ENCODE assay signal across 14 cellular contexts in genomic region chr2:157784823-157785175, GRCh38.
DNase-seq lines count a peak whose midpoint lies in the region; ATAC-seq and TF ChIP-seq lines count a peak whose summit lies in the region.
"Had no signal": no experiment of that assay in that cellular context is flagged by ENCODE, and none has a peak within 500 bp of the region (broad histone marks: within the 10 kb centered on the region; RNA-seq: fewer than 3 reads in every experiment).

No MANE protein-coding gene starts in this region.

- peak overlapping the region in 1 of 2 donors; percentile 66 for H3K9ac ChIP-seq in mucosa of rectum (ENCODE audit: low read depth in 1 of 2, low read length in 2 of 2)

- DNase-seq in left ventricle myocardium inferior (no peak), Right ventricle myocardium superior (no peak), chondrocyte (ENCODE audit: low spot score) (no peak), aorta (no peak), NCI-H524 (lab: John Stamatoyannopoulos, UW) (no peak), activated gamma-delta T cell treated with Interleukin-2 at 50 U/mL for 16 hours (no peak)
- DNase-seq in activated CD8-positive, alpha-beta T cell treated with anti-CD3 and anti-CD28 coated beads for 36 hours = no peak
- DNase-seq: activated CD4-positive, alpha-beta T cell treated with anti-CD3 and anti-CD28 coated beads, Interleukin-2, amount 50 U/mL, for 4 hours; NCI-H510A had no signal

- H3K27me3 ChIP-seq in left ventricle myocardium inferior (ENCODE audit: low read depth) = no peaks in the 10 kb centered on the region
- no peaks in the 10 kb centered on the region for H3K27me3 ChIP-seq in mucosa of rectum (ENCODE audit: control insufficient read depth in 2 of 2, insufficient read depth in 2 of 2, low read length in 2 of 2)
- no peaks in the 10 kb centered on the region for H3K27me3 ChIP-seq in aorta (ENCODE audit: control insufficient read depth in 1 of 2, insufficient read depth in 2 of 2, low read length in 1 of 2)
- H3K27me3 ChIP-seq: MG63, vagina had no signal

- H3K36me3 ChIP-seq in left ventricle myocardium inferior (peaks cover 7% of the 10 kb centered on the region), mucosa of rectum (ENCODE audit: control insufficient read depth in 2 of 2, insufficient read depth in 2 of 2, low read length in 2 of 2) (peaks cover 2% of the 10 kb centered on the region in 2 donors), aorta (ENCODE audit: control insufficient read depth in 1 of 2, insufficient read depth in 2 of 2, low read length in 1 of 2) (peaks cover 0 to 2% of the 10 kb centered on the region in 2 donors)
- H3K36me3 ChIP-seq: MG63, vagina had no signal

- CTCF ChIA-PET in activated CD8-positive, alpha-beta T cell treated with anti-CD3 and anti-CD28 coated beads for 36 hours (lab: Charles Lee) = interaction anchor here (1.2 kb wide), 1 partner anchor 226 kb away, joined by 3 read pairs; no protein-coding TSS in a partner anchor

- peak overlapping the region; percentile 53 for H3K4me3 Mint-ChIP-seq in chondrocyte (ENCODE audit: unreplicated experiment)
- H3K4me3 Mint-ChIP-seq in activated CD8-positive, alpha-beta T cell treated with anti-CD3 and anti-CD28 coated beads for 36 hours = no peak overlapping the region
- H3K4me3 Mint-ChIP-seq: B cell had no signal

- no peaks in the 10 kb centered on the region for H3K9me3 Mint-ChIP-seq in chondrocyte (ENCODE audit: low read depth)
- no peaks in the 10 kb centered on the region for H3K9me3 Mint-ChIP-seq in activated CD8-positive, alpha-beta T cell treated with anti-CD3 and anti-CD28 coated beads for 36 hours
- H3K9me3 Mint-ChIP-seq: activated naive CD4-positive, alpha-beta T cell treated with anti-CD3 and anti-CD28 coated beads, Interleukin-2, amount 50 U/mL, for 72 hours had no signal

- H3K4me3 ChIP-seq in left ventricle myocardium inferior (peak overlapping the region; percentile 45), mucosa of rectum (ENCODE audit: low read length in 2 of 2) (peak overlapping the region; percentile 42 to 64), aorta (ENCODE audit: low read length in 2 of 2) (peak overlapping the region in 1 of 2 donors; percentile 22)
- H3K4me3 ChIP-seq: MG63, vagina had no signal

- WGBS in aorta, 2 donors = 11 to 17% methylated on average over 5 of the region's 5 CpGs

- H3K27ac ChIP-seq in left ventricle myocardium inferior (replicated peaks) (peak overlapping the region; percentile 84), mucosa of rectum (ENCODE audit: low read depth in 2 of 2, low read length in 2 of 2) (peak overlapping the region; percentile 67 to 82), aorta (ENCODE audit: low read depth in 1 of 2, low read length in 2 of 2) (peak overlapping the region; percentile 69 to 74)
- H3K27ac ChIP-seq: vagina had no signal

- no peaks in the 10 kb centered on the region for H3K27me3 Mint-ChIP-seq in chondrocyte (ENCODE audit: low read depth)
- H3K27me3 Mint-ChIP-seq in activated CD8-positive, alpha-beta T cell treated with anti-CD3 and anti-CD28 coated beads for 36 hours = no peaks in the 10 kb centered on the region
- H3K27me3 Mint-ChIP-seq: B cell had no signal

- peaks cover 85% of the 10 kb centered on the region for H3K4me1 ChIP-seq in left ventricle myocardium inferior
- H3K4me1 ChIP-seq in mucosa of rectum (ENCODE audit: control insufficient read depth in 2 of 2, insufficient read depth in 2 of 2, low read length in 2 of 2) = peaks cover 24 to 33% of the 10 kb centered on the region in 2 donors
- H3K4me1 ChIP-seq in aorta (ENCODE audit: control insufficient read depth in 1 of 2, insufficient read depth in 2 of 2, low read length in 2 of 2) = peaks cover 15 to 33% of the 10 kb centered on the region in 2 donors

- POLR2A ChIA-PET in activated CD8-positive, alpha-beta T cell treated with anti-CD3 and anti-CD28 coated beads for 36 hours (lab: Charles Lee) = no interaction called here

- TF ChIP-seq CTCF in left ventricle myocardium inferior (IDR thresholded peaks at IDR 0.05; ENCODE audit: borderline replicate concordance) (no peak), chondrocyte (IDR thresholded peaks at IDR 0.05) (peak; percentile 41)
- no peak for TF ChIP-seq CTCF in activated CD8-positive, alpha-beta T cell treated with anti-CD3 and anti-CD28 coated beads for 36 hours (IDR thresholded peaks at IDR 0.05)

- H3K27ac Mint-ChIP-seq in chondrocyte (ENCODE audit: unreplicated experiment) = peak overlapping the region; percentile 93
- H3K27ac Mint-ChIP-seq in activated CD8-positive, alpha-beta T cell treated with anti-CD3 and anti-CD28 coated beads for 36 hours = no peak overlapping the region
- H3K27ac Mint-ChIP-seq: B cell had no signal

- no peaks in the 10 kb centered on the region for H3K9me3 ChIP-seq in left ventricle myocardium inferior (replicated peaks)
- no peaks in the 10 kb centered on the region for H3K9me3 ChIP-seq in mucosa of rectum (ENCODE audit: control insufficient read depth in 2 of 2, low read length in 2 of 2)
- H3K9me3 ChIP-seq in aorta (ENCODE audit: control insufficient read depth, low read length) = no peaks in the 10 kb centered on the region
- H3K9me3 ChIP-seq: MG63, vagina had no signal

- no peak for ATAC-seq in Right ventricle myocardium superior (ENCODE audit: poor library complexity)
- ATAC-seq in aorta (ENCODE audit: low FRiP score) = no peak
- ATAC-seq in activated CD8-positive, alpha-beta T cell treated with anti-CD3 and anti-CD28 coated beads for 36 hours = no peak

- peaks cover 90% of the 10 kb centered on the region for H3K4me1 Mint-ChIP-seq in chondrocyte (ENCODE audit: low read depth)
- peaks cover 44% of the 10 kb centered on the region for H3K4me1 Mint-ChIP-seq in activated CD8-positive, alpha-beta T cell treated with anti-CD3 and anti-CD28 coated beads for 36 hours (ENCODE audit: low read depth)
- H3K4me1 Mint-ChIP-seq: B cell had no signal

- H3K36me3 Mint-ChIP-seq in chondrocyte (ENCODE audit: low read depth) = peaks cover 9% of the 10 kb centered on the region
- H3K36me3 Mint-ChIP-seq in activated CD8-positive, alpha-beta T cell treated with anti-CD3 and anti-CD28 coated beads for 36 hours (ENCODE audit: low read depth) = peaks cover 1% of the 10 kb centered on the region

- intact Hi-C loops in left ventricle myocardium inferior (cut with micrococcal nuclease) = loop anchor here (5.0 kb wide), 3 partner anchors 53 to 223 kb away; partner anchors contain the start of gene ACVR1
- intact Hi-C loops in Right ventricle myocardium superior (cut with DNase I) = loop anchor here (5.0 to 10.0 kb wide), 2 partner anchors 50 to 93 kb away; partner anchors contain the start of gene ACVR1
- intact Hi-C loops in aorta (cut with DNase I) = loop anchor here (2.0 kb wide), 1 partner anchor 90 kb away; no protein-coding TSS in a partner anchor
- intact Hi-C loops in activated CD8-positive, alpha-beta T cell treated with anti-CD3 and anti-CD28 coated beads for 36 hours (cut with micrococcal nuclease) = loop anchor here (5.0 kb wide), 2 partner anchors 88 to 118 kb away; no protein-coding TSS in a partner anchor
